ENCODE assay signal across 19 cellular contexts in genomic region chr17:65196617-65197016, GRCh38. TPM values are rescaled to one million over a fixed set of nuclear protein-coding genes. Genes with fewer than 3 reads are reported as not detected.
"Had no signal": no experiment of that assay in that cellular context is flagged by ENCODE, and none has a peak within 500 bp of the region (broad histone marks: within the 10 kb centered on the region; RNA-seq: fewer than 3 reads in every experiment).

No MANE protein-coding gene starts in this region.

- H3K9me3 ChIP-seq: lower lobe of right lung, ovary, psoas muscle, transverse colon, vagina had no signal

- H3K9me3 Mint-ChIP-seq: activated CD4-positive, alpha-beta memory T cell treated with anti-CD3 and anti-CD28 coated beads for 36 hours; activated naive CD4-positive, alpha-beta T cell treated with anti-CD3 and anti-CD28 coated beads, Interleukin-2, amount 10 ng/mL, durations not matched to agents 7 days and 5 days; activated T-cell treated with anti-CD3 and anti-CD28 coated beads, Interleukin-2, amount 50 U/mL, for 72 hours; dendritic cell treated with granulocyte-macrophage colony-stimulating factor and Interleukin-4, amounts not matched to agents 40 ng/mL and 50 ng/mL, for 4 days; naive thymus-derived CD4-positive, alpha-beta T cell; WTC11 had no signal

- H3K36me3 Mint-ChIP-seq: activated CD4-positive, alpha-beta memory T cell treated with anti-CD3 and anti-CD28 coated beads for 36 hours; activated naive CD4-positive, alpha-beta T cell treated with anti-CD3 and anti-CD28 coated beads, Interleukin-2, amount 10 ng/mL, durations not matched to agents 7 days and 5 days; brain; naive thymus-derived CD4-positive, alpha-beta T cell; WTC11 had no signal

- H3K27ac Mint-ChIP-seq: activated CD4-positive, alpha-beta memory T cell treated with anti-CD3 and anti-CD28 coated beads for 36 hours; activated naive CD4-positive, alpha-beta T cell treated with anti-CD3 and anti-CD28 coated beads, Interleukin-2, amount 10 ng/mL, durations not matched to agents 7 days and 5 days; naive thymus-derived CD4-positive, alpha-beta T cell; WTC11 had no signal

- H3K27ac ChIP-seq: foreskin keratinocyte, lower lobe of right lung, ovary, psoas muscle, transverse colon, vagina had no signal

- H3K4me1 ChIP-seq: lower lobe of right lung, psoas muscle, transverse colon, vagina had no signal

- ATAC-seq: activated T-cell treated with anti-CD3 and anti-CD28 coated beads, Interleukin-2, amount 50 U/mL, for 72 hours; foreskin keratinocyte; naive thymus-derived CD4-positive, alpha-beta T cell; psoas muscle; right cardiac atrium; WTC11 had no signal

- H3K36me3 ChIP-seq: lower lobe of right lung, ovary, transverse colon, vagina had no signal

- DNase-seq: activated CD4-positive, alpha-beta memory T cell treated with anti-CD3 and anti-CD28 coated beads for 36 hours; activated effector memory CD4-positive, alpha-beta T cell treated with anti-CD3 and anti-CD28 coated beads, Interleukin-2, amount 50 U/mL, for 16 hours; activated naive CD4-positive, alpha-beta T cell treated with anti-CD3 and anti-CD28 coated beads, Interleukin-2, amount 10 ng/mL, durations not matched to agents 7 days and 5 days; activated T-cell treated with anti-CD3 and anti-CD28 coated beads, Interleukin-2, amount 50 U/mL, for 72 hours; aorta; effector CD4-positive, alpha-beta T cell; foreskin keratinocyte; lower lobe of right lung; naive thymus-derived CD4-positive, alpha-beta T cell; ovary; psoas muscle; right cardiac atrium; stimulated activated CD4-positive, alpha-beta T cell treated with anti-CD3 and anti-CD28 coated beads, Interleukin-4, amount 100 ng/mL, for 4 hours; T-helper 9 cell; transverse colon had no signal

- H3K27me3 ChIP-seq: foreskin keratinocyte, ovary, transverse colon, vagina had no signal

- H3K4me3 Mint-ChIP-seq: activated CD4-positive, alpha-beta memory T cell treated with anti-CD3 and anti-CD28 coated beads for 36 hours; activated naive CD4-positive, alpha-beta T cell treated with anti-CD3 and anti-CD28 coated beads, Interleukin-2, amount 10 ng/mL, durations not matched to agents 7 days and 5 days; activated T-cell treated with anti-CD3 and anti-CD28 coated beads, Interleukin-2, amount 50 U/mL, for 72 hours; brain; dendritic cell treated with granulocyte-macrophage colony-stimulating factor and Interleukin-4, amounts not matched to agents 40 ng/mL and 50 ng/mL, for 4 days; naive thymus-derived CD4-positive, alpha-beta T cell; WTC11 had no signal

- H3K4me3 ChIP-seq: lower lobe of right lung, ovary, psoas muscle, transverse colon, vagina had no signal

RNA-seq across cellular contexts. Expression of gene RGS9, which starts 59.4 kb away (rescaled TPM):
- polyA plus RNA-seq: naive thymus-derived CD4-positive, alpha-beta T cell had no signal
